Comparison of ENCODE assay signal across 11 cellular contexts in the genomic region with DNA sequence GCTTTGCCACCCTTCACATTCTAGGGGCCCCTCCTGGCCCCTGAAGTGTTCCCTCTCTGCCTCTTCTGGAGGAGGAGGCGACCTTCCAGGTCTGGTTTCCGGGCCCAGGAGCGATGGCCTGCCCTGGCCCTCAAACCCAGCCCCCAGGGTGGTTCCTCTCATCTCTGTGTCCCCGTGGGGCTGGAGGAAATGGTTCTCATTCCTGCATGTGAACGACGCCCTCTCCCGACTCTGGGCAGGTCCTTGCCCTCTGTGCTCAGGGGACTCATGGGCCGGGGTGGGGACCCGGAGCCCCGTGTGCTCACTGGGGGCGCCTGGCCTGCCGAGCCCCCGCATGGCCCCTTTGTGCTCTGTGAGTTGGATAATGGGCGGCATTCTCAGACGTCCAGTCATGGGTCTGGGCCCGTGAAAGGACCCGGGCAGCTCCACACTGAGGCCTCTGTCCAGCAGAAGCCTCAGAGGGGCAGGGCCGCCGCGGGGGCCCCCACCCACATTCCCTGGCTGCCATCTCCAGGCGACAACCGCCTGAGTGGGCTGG.
DNase-seq lines count a peak whose midpoint lies in the region; ATAC-seq and TF ChIP-seq lines count a peak whose summit lies in the region.
"Had no signal": no experiment of that assay in that cellular context is flagged by ENCODE, and none has a peak within 500 bp of the region (broad histone marks: within the 10 kb centered on the region; RNA-seq: fewer than 3 reads in every experiment).

No MANE protein-coding gene starts in this region.

- peak overlapping the region in 2 of 5 donors; percentile 8 to 26 for H3K9ac ChIP-seq in subcutaneous abdominal adipose tissue (ENCODE audit: low read length in 5 of 5)

- H3K9me3 ChIP-seq in subcutaneous abdominal adipose tissue (ENCODE audit: control insufficient read depth in 5 of 5, low read length in 5 of 5): no peaks in the 10 kb centered on the region
- H3K9me3 ChIP-seq: testis had no signal

- no peak for ATAC-seq in GM21367 (IDR thresholded peaks at IDR 0.05; ENCODE audit: unreplicated experiment)

- in situ Hi-C loops in brain microvascular endothelial cell (cut with HindIII; ENCODE audit: low pct_ligation_motif_present, low sequenced_read_pairs): no loop called here

- H3K27ac ChIP-seq in brain microvascular endothelial cell (peak overlapping the region; percentile 31), subcutaneous abdominal adipose tissue (ENCODE audit: low read depth, low read length) (peak overlapping the region; percentile 50)

- H3K36me3 ChIP-seq in brain microvascular endothelial cell (replicated peaks) (no peaks in the 10 kb centered on the region), subcutaneous abdominal adipose tissue (ENCODE audit: control insufficient read depth in 5 of 5, insufficient read depth in 5 of 5, low read length in 5 of 5) (no peaks in the 10 kb centered on the region)

- H3K4me1 ChIP-seq in subcutaneous abdominal adipose tissue (ENCODE audit: control insufficient read depth in 5 of 5, insufficient read depth in 5 of 5, low read length in 5 of 5): peaks cover 18 to 92% (median 73%) of the 10 kb centered on the region in 5 donors

- no peak for TF ChIP-seq CTCF in brain microvascular endothelial cell (IDR thresholded peaks at IDR 0.05; ENCODE audit: low read depth, low read length, missing control alignments)

- H3K27me3 ChIP-seq in brain microvascular endothelial cell (replicated peaks) (no peaks in the 10 kb centered on the region), subcutaneous abdominal adipose tissue (ENCODE audit: control insufficient read depth in 5 of 5, insufficient read depth in 4 of 5, low read length in 5 of 5) (no peaks in the 10 kb centered on the region)
- H3K27me3 ChIP-seq: testis had no signal

- DNase-seq in GM03348 (ENCODE audit: low spot score): peak; percentile 79
- peak; percentile 69 for DNase-seq in brain microvascular endothelial cell
- peak; percentile 62 for DNase-seq in kidney tubule cell (ENCODE audit: low spot score)
- no peak for DNase-seq in DMS53 treated with DMSO at 0.1 percent for 48 hours (lab: John Stamatoyannopoulos, UW; ENCODE audit: unreplicated experiment)
- no peak for DNase-seq in activated naive CD4-positive, alpha-beta T cell treated with anti-CD3 and anti-CD28 coated beads, Interleukin-2, amount 50 U/mL, for 16 hours
- no peak for DNase-seq in stimulated activated CD4-positive, alpha-beta T cell treated with anti-CD3 and anti-CD28 coated beads, Interleukin-12 subunit alpha, Interleukin-12 subunit beta, amount 100 ng/mL, for 4 hours
- DNase-seq: GDM1, NCI-H1092 treated with DMSO at 0.1 percent for 48 hours, testis had no signal

- H3K4me3 ChIP-seq in brain microvascular endothelial cell (ENCODE audit: low read depth, low read length) (no peak overlapping the region), subcutaneous abdominal adipose tissue (ENCODE audit: low read depth in 1 of 5, low read length in 5 of 5) (peak overlapping the region in 1 of 5 donors; percentile 26)
- H3K4me3 ChIP-seq: testis had no signal

Comparison
In these comparisons a context has a peak if more than half of its experiments do, and no peak if none do; other contexts are left out.
1. DNase-seq: peak in GM03348 (single experiment), brain microvascular endothelial cell (single experiment) and kidney tubule cell (single experiment); none in DMS53 treated with DMSO at 0.1 percent for 48 hours (single experiment), activated naive CD4-positive, alpha-beta T cell treated with anti-CD3 and anti-CD28 coated beads, Interleukin-2, amount 50 U/mL, for 16 hours (single experiment) and stimulated activated CD4-positive, alpha-beta T cell treated with anti-CD3 and anti-CD28 coated beads, Interleukin-12 subunit alpha, Interleukin-12 subunit beta, amount 100 ng/mL, for 4 hours (single experiment).